In the genomic region with DNA sequence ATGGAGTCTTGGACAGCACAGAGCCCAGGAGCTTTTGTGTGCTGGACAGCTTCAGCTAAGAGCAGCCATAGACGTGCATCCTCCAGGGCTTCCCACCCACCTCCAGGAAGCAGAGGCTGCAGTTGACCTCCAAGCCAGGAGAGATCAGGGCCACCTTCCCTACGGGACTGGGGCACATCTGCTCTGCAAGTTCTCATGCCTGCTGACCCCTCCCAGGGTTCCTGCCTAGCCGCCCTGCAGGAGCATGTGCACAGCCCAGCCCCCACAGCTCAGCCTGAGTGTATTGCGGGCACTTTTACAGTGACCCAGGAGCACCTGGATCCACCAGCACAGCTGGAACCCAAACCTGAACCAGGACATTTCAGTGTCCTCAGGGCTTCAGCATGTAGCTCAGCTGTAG, we compare ENCODE assay signal across 34 cellular contexts.
"Had no signal": no experiment of that assay in that cellular context is flagged by ENCODE, and none has a peak within 500 bp of the region (broad histone marks: within the 10 kb centered on the region; RNA-seq: fewer than 3 reads in every experiment).

No MANE protein-coding gene starts in this region.

- H3K36me3 Mint-ChIP-seq: activated naive CD4-positive, alpha-beta T cell treated with anti-CD3 and anti-CD28 coated beads, Interleukin-2, amount 50 U/mL, for 24 hours; activated naive CD8-positive, alpha-beta T cell treated with anti-CD3 and anti-CD28 coated beads, Interleukin-2, amount 10 ng/mL, durations not matched to agents 7 days and 5 days had no signal

- ATAC-seq: activated CD4-positive, CD25-positive, alpha-beta regulatory T cell treated with anti-CD3 and anti-CD28 coated beads, Interleukin-2, amount 50 U/mL, for 24 hours; activated CD8-positive, alpha-beta T cell treated with anti-CD3 and anti-CD28 coated beads for 36 hours; activated T-cell treated with anti-CD3 and anti-CD28 coated beads, Interleukin-2, amount 50 U/mL, for 4 hours; activated T-helper 17 cell treated with anti-CD3 and anti-CD28 coated beads, Interleukin-2, amount 50 U/mL, for 72 hours; effector memory CD8-positive, alpha-beta T cell; foreskin keratinocyte; gastrocnemius medialis; T-helper 17 cell had no signal

- H3K27ac ChIP-seq: brain microvascular endothelial cell, esophagus muscularis mucosa, foreskin keratinocyte, gastrocnemius medialis, WERI-Rb-1 had no signal

- FAIRE-seq: astrocyte, bronchial epithelial cell, colon had no signal

- H3K4me1 Mint-ChIP-seq: activated B cell treated with CpG ODN at 0.5 μM for 24 hours; activated naive CD4-positive, alpha-beta T cell treated with anti-CD3 and anti-CD28 coated beads, Interleukin-2, amount 50 U/mL, for 24 hours; activated naive CD8-positive, alpha-beta T cell treated with anti-CD3 and anti-CD28 coated beads, Interleukin-2, amount 10 ng/mL, durations not matched to agents 7 days and 5 days; activated T-helper 17 cell treated with anti-CD3 and anti-CD28 coated beads, Interleukin-2, amount 50 U/mL, for 72 hours; central memory CD8-positive, alpha-beta T cell; T-helper 17 cell had no signal

- DNase-seq: activated B cell treated with CpG ODN at 0.5 μM for 24 hours; activated CD4-positive, alpha-beta T cell treated with anti-CD3 and anti-CD28 coated beads for 48 hours; activated CD4-positive, alpha-beta T cell treated with anti-CD3 and anti-CD28 coated beads, Interleukin-2, amount 50 U/mL, for 1 hour; activated CD4-positive, alpha-beta T cell treated with anti-CD3 and anti-CD28 coated beads, Interleukin-2, amount 50 U/mL, for 48 hours; activated CD8-positive, alpha-beta memory T cell treated with anti-CD3 and anti-CD28 coated beads for 24 hours; activated CD8-positive, alpha-beta T cell treated with anti-CD3 and anti-CD28 coated beads for 36 hours; activated effector memory CD4-positive, alpha-beta T cell treated with Interleukin-2 at 50 U/mL for 16 hours; activated gamma-delta T cell treated with Interleukin-2 at 50 U/mL for 16 hours; activated naive CD4-positive, alpha-beta T cell treated with Interleukin-2 at 50 U/mL for 16 hours; activated naive CD8-positive, alpha-beta T cell treated with anti-CD3 and anti-CD28 coated beads, Interleukin-2, amount 10 ng/mL, durations not matched to agents 7 days and 5 days; activated T-cell treated with anti-CD3 and anti-CD28 coated beads, Interleukin-2, amount 50 U/mL, for 4 hours; amniotic stem cell; anterior cingulate cortex; brain microvascular endothelial cell; cortex of kidney; dermis blood vessel endothelial cell; effector CD4-positive, alpha-beta T cell; effector memory CD8-positive, alpha-beta T cell; erythroblast; foreskin keratinocyte; gastrocnemius medialis; T-helper 1 cell; T-helper 17 cell; T1000; WERI-Rb-1 had no signal

- H3K4me3 ChIP-seq: esophagus muscularis mucosa, gastrocnemius medialis had no signal

- H3K4me3 Mint-ChIP-seq: activated B cell treated with CpG ODN at 0.5 μM for 24 hours; activated CD8-positive, alpha-beta T cell treated with anti-CD3 and anti-CD28 coated beads for 36 hours; activated naive CD4-positive, alpha-beta T cell treated with anti-CD3 and anti-CD28 coated beads, Interleukin-2, amount 50 U/mL, for 24 hours; activated naive CD8-positive, alpha-beta T cell treated with anti-CD3 and anti-CD28 coated beads, Interleukin-2, amount 10 ng/mL, durations not matched to agents 7 days and 5 days; activated T-cell treated with anti-CD3 and anti-CD28 coated beads, Interleukin-2, amount 50 U/mL, for 4 hours; activated T-helper 17 cell treated with anti-CD3 and anti-CD28 coated beads, Interleukin-2, amount 50 U/mL, for 72 hours; central memory CD8-positive, alpha-beta T cell; effector memory CD8-positive, alpha-beta T cell; T-helper 17 cell; T-helper 2 cell treated with Interferon-gamma antibody and Interleukin-4, amounts not matched to agents 5 μg/mL and 100 μg/mL, for 36 hours had no signal

- H3K36me3 ChIP-seq: brain microvascular endothelial cell, esophagus muscularis mucosa, gastrocnemius medialis, WERI-Rb-1 had no signal

- H3K27ac Mint-ChIP-seq: activated B cell treated with CpG ODN at 0.5 μM for 24 hours; activated CD8-positive, alpha-beta T cell treated with anti-CD3 and anti-CD28 coated beads for 36 hours; activated naive CD4-positive, alpha-beta T cell treated with anti-CD3 and anti-CD28 coated beads, Interleukin-2, amount 50 U/mL, for 24 hours; activated naive CD8-positive, alpha-beta T cell treated with anti-CD3 and anti-CD28 coated beads, Interleukin-2, amount 10 ng/mL, durations not matched to agents 7 days and 5 days; activated T-helper 17 cell treated with anti-CD3 and anti-CD28 coated beads, Interleukin-2, amount 50 U/mL, for 72 hours; effector memory CD8-positive, alpha-beta T cell; T-helper 17 cell; T-helper 2 cell treated with Interferon-gamma antibody and Interleukin-4, amounts not matched to agents 5 μg/mL and 100 μg/mL, for 36 hours had no signal

- H3K27me3 Mint-ChIP-seq: activated B cell treated with CpG ODN at 0.5 μM for 24 hours; activated CD8-positive, alpha-beta T cell treated with anti-CD3 and anti-CD28 coated beads for 36 hours; activated naive CD4-positive, alpha-beta T cell treated with anti-CD3 and anti-CD28 coated beads, Interleukin-2, amount 50 U/mL, for 24 hours; activated naive CD8-positive, alpha-beta T cell treated with anti-CD3 and anti-CD28 coated beads, Interleukin-2, amount 10 ng/mL, durations not matched to agents 7 days and 5 days; activated T-helper 17 cell treated with anti-CD3 and anti-CD28 coated beads, Interleukin-2, amount 50 U/mL, for 72 hours; central memory CD8-positive, alpha-beta T cell; effector memory CD8-positive, alpha-beta T cell; T-helper 17 cell had no signal

- H3K27me3 ChIP-seq: brain microvascular endothelial cell, esophagus muscularis mucosa, foreskin keratinocyte, gastrocnemius medialis had no signal

- H3K4me1 ChIP-seq: esophagus muscularis mucosa, foreskin keratinocyte, gastrocnemius medialis had no signal

- H3K9me3 ChIP-seq: esophagus muscularis mucosa, gastrocnemius medialis had no signal
